9 cellular contexts compared by ENCODE assay signal in genomic region chrX:83469551-83469950, GRCh38. TPM values are rescaled to one million over a fixed set of nuclear protein-coding genes. Genes with fewer than 3 reads are reported as not detected.
A peak's percentile ranks its signal among the peaks of the same experiment; 100 is the strongest.
DNase-seq lines count a peak whose midpoint lies in the region; ATAC-seq, FAIRE-seq and TF ChIP-seq lines count a peak whose summit lies in the region.
"Had no signal": no experiment of that assay in that cellular context is flagged by ENCODE, and none has a peak within 500 bp of the region (broad histone marks: within the 10 kb centered on the region; RNA-seq: fewer than 3 reads in every experiment).

No MANE protein-coding gene starts in this region.

- H3K27me3 ChIP-seq in WERI-Rb-1 (ENCODE audit: insufficient read depth, low read depth, severe bottlenecking) (peaks cover 4% of the 10 kb centered on the region), ascending aorta (no peaks in the 10 kb centered on the region)

- ATAC-seq in GM21360 (IDR thresholded peaks at IDR 0.05; ENCODE audit: unreplicated experiment) = peak; percentile 98

- H3K27ac ChIP-seq in WERI-Rb-1 (no peak overlapping the region), ascending aorta (no peak overlapping the region)

- H3K9me3 ChIP-seq in WERI-Rb-1 (ENCODE audit: severe bottlenecking) = no peaks in the 10 kb centered on the region
- H3K9me3 ChIP-seq in ascending aorta = no peaks in the 10 kb centered on the region

- TF ChIP-seq CTCF in WERI-Rb-1 (IDR thresholded peaks at IDR 0.05; ENCODE audit: low read depth, low read length) (peak; percentile 60), ascending aorta (IDR thresholded peaks at IDR 0.05) (peak in 1 of 3 experiments; percentile 33)

- H3K4me3 ChIP-seq in WERI-Rb-1 (ENCODE audit: low read depth, low read length) (no peak overlapping the region), ascending aorta (no peak overlapping the region)

- peak; percentile 25 for DNase-seq in NCI-H748 (lab: John Stamatoyannopoulos, UW; ENCODE audit: unreplicated experiment)
- DNase-seq in NCI-H748 treated with DMSO at 0.1 percent for 48 hours (lab: John Stamatoyannopoulos, UW) = no peak
- peak; percentile 1 for DNase-seq in HT1080 (ENCODE audit: low read depth)
- peak; percentile 15 for DNase-seq in WERI-Rb-1
- DNase-seq in midbrain (lab: John Stamatoyannopoulos, UW) = peak; percentile 28
- DNase-seq in ascending aorta (ENCODE audit: low spot score in 2 of 2) = no peak
- no peak for DNase-seq in H54 (ENCODE audit: insufficient read length, low spot score)

- no peak for FAIRE-seq in H54 (lab: Jason Lieb, UNC)

- no peak for TF ChIP-seq POLR2A in H54 (IDR thresholded peaks at IDR 0.05; ENCODE audit: low read depth, low read length)

- no peaks in the 10 kb centered on the region for H3K4me1 ChIP-seq in ascending aorta

- intact Hi-C loops in ascending aorta (cut with DNase I) = no loop called here

- H3K36me3 ChIP-seq in WERI-Rb-1 (no peaks in the 10 kb centered on the region), ascending aorta (no peaks in the 10 kb centered on the region)

RNA-seq across cellular contexts. Expression of gene POU3F4, which starts 38.5 kb away (rescaled TPM):
- not detected in 2 replicates for total RNA-seq in HT1080 (2014; rRNA removed; shearing (Covaris generic))
- polyA plus RNA-seq in HT1080 (2015; cell fraction: cytosol; rRNA removed) = not detected in 2 replicates
- not detected in 2 replicates for polyA plus RNA-seq in HT1080 (2015; cell fraction: nucleus; rRNA removed)
- not detected for total RNA-seq in ascending aorta
- total RNA-seq: CD4-positive, alpha-beta memory T cell had no signal
- polyA plus RNA-seq: CD4-positive, alpha-beta memory T cell had no signal

Comparison
In these comparisons a context has a peak if more than half of its experiments do, and no peak if none do; other contexts are left out.
1. DNase-seq: peak in NCI-H748 (single experiment), HT1080 (single experiment), WERI-Rb-1 (single experiment) and midbrain (single experiment); none in NCI-H748 treated with DMSO at 0.1 percent for 48 hours (single experiment), ascending aorta (0 of 2) and H54 (single experiment).